10 cellular contexts compared by ENCODE assay signal in the genomic region with DNA sequence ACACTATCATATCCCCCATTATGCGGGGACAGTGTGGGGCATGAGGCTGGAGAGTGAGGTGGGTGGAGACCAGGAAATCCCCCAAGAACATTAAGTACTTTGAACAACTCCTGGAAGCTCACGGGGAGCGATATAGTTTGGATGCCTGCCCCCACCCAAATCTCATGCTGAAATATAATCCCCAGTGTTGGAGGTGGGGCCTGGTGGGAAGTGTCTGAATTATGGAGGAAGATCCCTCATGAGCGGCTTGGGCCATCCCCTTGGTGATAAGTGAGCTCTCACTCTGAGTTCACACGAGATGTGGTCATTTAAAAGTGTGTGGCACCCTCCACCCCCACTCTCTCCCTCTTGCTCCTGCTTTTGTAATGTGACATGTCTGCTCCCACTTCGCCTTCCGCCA.
"Had no signal": no experiment of that assay in that cellular context is flagged by ENCODE, and none has a peak within 500 bp of the region (broad histone marks: within the 10 kb centered on the region; RNA-seq: fewer than 3 reads in every experiment).

No MANE protein-coding gene starts in this region.

- H3K9ac ChIP-seq: GM23248 had no signal

- H3K27ac ChIP-seq: GM23248, HL-60 had no signal

- H3K27ac Mint-ChIP-seq: HFFc6, IgD-negative memory B cell had no signal

- H3K4me3 ChIP-seq: GM23248, HAP-1 had no signal

- H3K4me1 ChIP-seq: HAP-1 had no signal

- H3K9me3 ChIP-seq: HAP-1 had no signal

- FAIRE-seq: HepG2 had no signal

- H3K9me3 Mint-ChIP-seq: IgD-negative memory B cell had no signal

- H3K4me3 Mint-ChIP-seq: HFFc6, IgD-negative memory B cell had no signal

- H3K36me3 ChIP-seq: HAP-1 had no signal

- ATAC-seq: HCT116, HepG2 had no signal

- H2AFZ ChIP-seq: GM23248 had no signal

- DNase-seq: GM23248, GOT3, H7, HFFc6, KBM-7 had no signal
